In the genomic region with DNA sequence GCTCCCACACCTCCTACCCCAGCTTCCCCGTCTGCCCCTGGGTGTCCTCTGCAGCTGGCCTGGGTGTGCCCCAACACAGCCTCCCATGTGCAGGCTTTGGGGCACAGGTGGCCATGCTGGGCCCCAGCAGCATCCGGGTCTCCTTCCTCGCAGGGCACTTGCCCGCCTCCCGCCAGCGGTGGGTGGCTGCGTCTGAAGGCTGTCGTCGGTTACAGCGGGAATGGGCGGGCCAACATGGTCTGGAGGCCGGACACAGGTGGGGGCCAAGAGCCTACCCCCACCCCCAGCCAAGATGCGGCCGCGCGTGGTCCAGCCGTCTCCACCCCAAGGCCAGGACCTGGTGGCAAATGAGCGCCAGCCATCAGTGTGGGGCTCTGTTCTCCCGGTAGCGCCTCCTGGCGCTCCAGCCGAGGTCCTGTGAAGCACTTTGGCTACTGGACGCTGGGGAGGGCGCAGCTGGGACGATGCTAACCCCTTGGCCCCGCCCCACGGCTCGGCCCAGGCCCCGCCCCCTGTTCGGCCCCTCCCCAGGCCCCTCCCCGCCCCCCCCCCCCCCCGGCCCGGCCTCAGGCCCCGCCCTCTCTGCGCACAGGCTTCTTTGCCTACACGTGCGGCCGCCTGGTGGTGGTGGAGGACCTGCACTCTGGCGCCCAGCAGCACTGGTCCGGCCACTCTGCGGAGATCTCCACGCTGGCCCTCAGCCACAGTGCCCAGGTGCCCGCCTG, we compare ENCODE assay signal across 8 cellular contexts. TPM values are rescaled to one million over a fixed set of nuclear protein-coding genes. Genes with fewer than 3 reads are reported as not detected.
DNase-seq lines count a peak whose midpoint lies in the region; ATAC-seq and TF ChIP-seq lines count a peak whose summit lies in the region.

No MANE protein-coding gene starts in this region.

- TF ChIP-seq POLR2A in gastroesophageal sphincter (IDR thresholded peaks at IDR 0.05) (no peak), vagina (IDR thresholded peaks at IDR 0.05) (no peak)

- H3K4me3 Mint-ChIP-seq in activated naive CD4-positive, alpha-beta T cell treated with anti-CD3 and anti-CD28 coated beads, Interleukin-2, amount 10 ng/mL, durations not matched to agents 7 days and 5 days: no peak overlapping the region

- no peaks in the 10 kb centered on the region for H3K27me3 ChIP-seq in gastroesophageal sphincter
- H3K27me3 ChIP-seq in vagina: no peaks in the 10 kb centered on the region

- no peaks in the 10 kb centered on the region for H3K9me3 ChIP-seq in gastroesophageal sphincter
- H3K9me3 ChIP-seq in vagina: no peaks in the 10 kb centered on the region

- TF ChIP-seq CTCF in gastroesophageal sphincter (IDR thresholded peaks at IDR 0.05) (peak in 3 of 4 experiments; percentile 72 to 76 (median 74)), vagina (IDR thresholded peaks at IDR 0.05) (peak; percentile 15 to 47 (median 40))

- H3K27ac ChIP-seq in gastroesophageal sphincter (peak overlapping the region; percentile 31 to 91 (median 84)), vagina (peak overlapping the region; percentile 75)

- no peak overlapping the region for H3K27ac Mint-ChIP-seq in activated naive CD4-positive, alpha-beta T cell treated with anti-CD3 and anti-CD28 coated beads, Interleukin-2, amount 10 ng/mL, durations not matched to agents 7 days and 5 days

- H3K4me1 ChIP-seq in gastroesophageal sphincter: peaks cover 0 to 24% (median 12%) of the 10 kb centered on the region in 3 donors
- H3K4me1 ChIP-seq in vagina: peaks cover 18% of the 10 kb centered on the region

- intact Hi-C loops in vagina (cut with DNase I): no loop called here

- no CpG with 5 or more reads among the region's 43 CpGs for WGBS in gastroesophageal sphincter (ENCODE audit: low coverage in 1 of 2), 2 donors

- ATAC-seq in GM18498 (IDR thresholded peaks at IDR 0.05; ENCODE audit: unreplicated experiment) (peak; percentile 51), HG03439 (IDR thresholded peaks at IDR 0.05; ENCODE audit: unreplicated experiment) (peak; percentile 28), gastroesophageal sphincter (peak; percentile 87), HG03095 (IDR thresholded peaks at IDR 0.05; ENCODE audit: unreplicated experiment) (no peak)

- H3K4me3 ChIP-seq in gastroesophageal sphincter: peak overlapping the region in 1 of 2 donors; percentile 43
- H3K4me3 ChIP-seq in vagina: peak overlapping the region; percentile 29 to 36

- H3K36me3 Mint-ChIP-seq in activated naive CD4-positive, alpha-beta T cell treated with anti-CD3 and anti-CD28 coated beads, Interleukin-2, amount 10 ng/mL, durations not matched to agents 7 days and 5 days: no peaks in the 10 kb centered on the region

- peak; percentile 77 for DNase-seq in SIG-M5 treated with dmso at 0.1 percent for 504 hours (lab: John Stamatoyannopoulos, UW; ENCODE audit: unreplicated experiment)
- peak; percentile 75 for DNase-seq in activated naive CD4-positive, alpha-beta T cell treated with anti-CD3 and anti-CD28 coated beads, Interleukin-2, amount 10 ng/mL, durations not matched to agents 7 days and 5 days
- peak; percentile 75 for DNase-seq in occipital lobe (lab: John Stamatoyannopoulos, UW)
- no peak for DNase-seq in vagina (ENCODE audit: extremely low spot score in 2 of 2)

- CTCF ChIA-PET in activated naive CD4-positive, alpha-beta T cell treated with anti-CD3 and anti-CD28 coated beads, Interleukin-2, amount 10 ng/mL, durations not matched to agents 7 days and 5 days (lab: Charles Lee): no interaction called here

- H3K36me3 ChIP-seq in gastroesophageal sphincter: peaks cover 0 to 33% of the 10 kb centered on the region in 2 donors
- H3K36me3 ChIP-seq in vagina: no peaks in the 10 kb centered on the region

- TF ChIP-seq EP300 in gastroesophageal sphincter (IDR thresholded peaks at IDR 0.05): no peak

- H3K4me1 Mint-ChIP-seq in activated naive CD4-positive, alpha-beta T cell treated with anti-CD3 and anti-CD28 coated beads, Interleukin-2, amount 10 ng/mL, durations not matched to agents 7 days and 5 days: peaks cover 5% of the 10 kb centered on the region

- no peaks in the 10 kb centered on the region for H3K9me3 Mint-ChIP-seq in activated naive CD4-positive, alpha-beta T cell treated with anti-CD3 and anti-CD28 coated beads, Interleukin-2, amount 10 ng/mL, durations not matched to agents 7 days and 5 days

- no peaks in the 10 kb centered on the region for H3K27me3 Mint-ChIP-seq in activated naive CD4-positive, alpha-beta T cell treated with anti-CD3 and anti-CD28 coated beads, Interleukin-2, amount 10 ng/mL, durations not matched to agents 7 days and 5 days

RNA-seq across cellular contexts. Expression of a gene that starts 7.3 kb away (rescaled TPM):
- total RNA-seq in gastroesophageal sphincter (10 to 100 TPM; 50.2 to 64.0 (median 55.0) TPM), occipital lobe (20.9 TPM), vagina (91.1 TPM)

RNA-seq across cellular contexts. Expression of a gene that starts 11.5 kb away (rescaled TPM):
- total RNA-seq in gastroesophageal sphincter (10 to 100 TPM in 3 of 4 donors, 1 to 10 TPM in 1; 8.5 to 21.2 (median 16.8) TPM), occipital lobe (7.2 TPM), vagina (34.9 TPM)

RNA-seq across cellular contexts. Expression of a gene that starts 14.8 kb away (rescaled TPM):
- total RNA-seq in gastroesophageal sphincter (1 to 10 TPM in 3 of 4 donors, not detected in 1; 1.1 to 1.5 (median 1.3) TPM), occipital lobe (1.4 TPM), vagina (1.7 TPM)

RNA-seq across cellular contexts. Expression of a gene that starts 19.0 kb away (rescaled TPM):
- 10 to 100 TPM; 25.4 to 70.0 (median 51.9) TPM for total RNA-seq in gastroesophageal sphincter
- 8.9 TPM for total RNA-seq in occipital lobe
- 27.0 TPM for total RNA-seq in vagina

RNA-seq across cellular contexts. Expression of a gene that starts 19.6 kb away (rescaled TPM):
- total RNA-seq in gastroesophageal sphincter: 100 to 1,000 TPM; 161 to 212 (median 179) TPM
- total RNA-seq in occipital lobe: 49.9 TPM
- 124 TPM for total RNA-seq in vagina

Comparison
In these comparisons a context has a peak if more than half of its experiments do, and no peak if none do; other contexts are left out.
1. DNase-seq: peak in SIG-M5 treated with dmso at 0.1 percent for 504 hours (single experiment), activated naive CD4-positive, alpha-beta T cell treated with anti-CD3 and anti-CD28 coated beads, Interleukin-2, amount 10 ng/mL, durations not matched to agents 7 days and 5 days (single experiment) and occipital lobe (single experiment); none in vagina (0 of 2).